Comparison of ENCODE assay signal across 18 cellular contexts in the genomic region with DNA sequence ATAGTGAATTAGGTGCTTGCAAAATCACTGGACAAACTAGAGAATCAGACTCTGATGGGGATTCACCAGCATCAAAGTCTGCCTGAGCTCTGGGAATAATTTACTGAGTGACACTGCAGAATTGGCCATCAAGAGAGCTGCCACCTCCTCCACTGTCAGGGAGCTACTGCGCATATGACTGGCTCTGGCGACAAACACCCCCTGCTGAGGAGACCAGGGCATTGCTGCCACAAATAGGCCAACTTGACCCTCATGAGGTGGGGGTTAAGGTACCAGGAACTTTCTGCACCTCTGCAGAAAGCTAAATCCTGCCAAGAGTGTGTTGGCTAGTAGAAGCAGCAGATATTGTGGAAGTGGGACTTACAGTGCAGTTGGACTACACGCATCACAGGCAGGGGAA.
A peak's percentile ranks its signal among the peaks of the same experiment; 100 is the strongest.
DNase-seq lines count a peak whose midpoint lies in the region; ATAC-seq and TF ChIP-seq lines count a peak whose summit lies in the region.
"Had no signal": no experiment of that assay in that cellular context is flagged by ENCODE, and none has a peak within 500 bp of the region (broad histone marks: within the 10 kb centered on the region; RNA-seq: fewer than 3 reads in every experiment).

No MANE protein-coding gene starts in this region.

- DNase-seq in left ventricle myocardium inferior (no peak), heart left ventricle (no peak), SK-N-MC (ENCODE audit: low read depth, low spot score) (no peak), esophagus muscularis mucosa (ENCODE audit: extremely low spot score) (peak; percentile 81), substantia nigra (lab: John Stamatoyannopoulos, UW) (no peak), NCI-H2171 treated with DMSO at 0.1 percent for 48 hours (lab: John Stamatoyannopoulos, UW) (no peak), NCI-H2029 (lab: John Stamatoyannopoulos, UW) (no peak)
- DNase-seq in stimulated activated CD4-positive, alpha-beta T cell treated with anti-CD3 and anti-CD28 coated beads, Interleukin-1b, Interleukin-23, amount 100 ng/mL, for 48 hours = no peak
- DNase-seq: GDM1, HFFc6, Karpas-422, MM.1S, NCI-H1105, NCI-H1694 treated with DMSO at 0.1 percent for 48 hours, NCI-H69, RPMI8226 had no signal

- no peak for TF ChIP-seq EP300 in esophagus muscularis mucosa (IDR thresholded peaks at IDR 0.05)

- H3K27me3 ChIP-seq in left ventricle myocardium inferior (ENCODE audit: low read depth) = no peaks in the 10 kb centered on the region
- no peaks in the 10 kb centered on the region for H3K27me3 ChIP-seq in heart left ventricle
- no peaks in the 10 kb centered on the region for H3K27me3 ChIP-seq in esophagus muscularis mucosa
- H3K27me3 ChIP-seq: BLaER1 treated with 17β-estradiol and CSF1 and Interleukin-3, amounts not matched to agents 10 nM and 100 nM; SJSA1 had no signal

- H3K4me1 ChIP-seq in left ventricle myocardium inferior = peaks cover 31% of the 10 kb centered on the region
- H3K4me1 ChIP-seq in heart left ventricle = peaks cover 0 to 27% (median 3%) of the 10 kb centered on the region in 12 donors
- peaks cover 4 to 10% (median 5%) of the 10 kb centered on the region in 4 donors for H3K4me1 ChIP-seq in esophagus muscularis mucosa

- H3K27ac ChIP-seq in left ventricle myocardium inferior (replicated peaks) (no peak overlapping the region), heart left ventricle (no peak overlapping the region), SK-N-MC (0 out of 2 replicates have a peak overlapping the region, but pooled peaks have one; percentile 6), esophagus muscularis mucosa (replicated peaks in 1 of 4) (no peak overlapping the region), substantia nigra (ENCODE audit: low read depth, low read length, poor library complexity, severe bottlenecking) (peak overlapping the region; percentile 18)
- H3K27ac ChIP-seq: BLaER1 treated with 17β-estradiol and CSF1 and Interleukin-3, amounts not matched to agents 10 nM and 100 nM; SJSA1 had no signal

- ATAC-seq in heart left ventricle = no peak

- TF ChIP-seq CTCF in left ventricle myocardium inferior (IDR thresholded peaks at IDR 0.05; ENCODE audit: borderline replicate concordance) (peak; percentile 22), heart left ventricle (IDR thresholded peaks at IDR 0.05) (no peak), esophagus muscularis mucosa (IDR thresholded peaks at IDR 0.05) (no peak)

- H3K9me3 ChIP-seq in left ventricle myocardium inferior (replicated peaks) = no peaks in the 10 kb centered on the region
- no peaks in the 10 kb centered on the region for H3K9me3 ChIP-seq in heart left ventricle
- H3K9me3 ChIP-seq in SK-N-MC (ENCODE audit: low read depth, low read length) = no peaks in the 10 kb centered on the region
- no peaks in the 10 kb centered on the region for H3K9me3 ChIP-seq in esophagus muscularis mucosa
- H3K9me3 ChIP-seq: SJSA1 had no signal

- no peak overlapping the region for H3K9ac ChIP-seq in SK-N-MC (ENCODE audit: insufficient read length)
- H3K9ac ChIP-seq: BLaER1 treated with 17β-estradiol and CSF1 and Interleukin-3, amounts not matched to agents 10 nM and 100 nM had no signal

- no peak overlapping the region for H3K4me3 ChIP-seq in left ventricle myocardium inferior
- H3K4me3 ChIP-seq in heart left ventricle = no peak overlapping the region
- H3K4me3 ChIP-seq in SK-N-MC = no peak overlapping the region
- no peak overlapping the region for H3K4me3 ChIP-seq in esophagus muscularis mucosa
- H3K4me3 ChIP-seq: BLaER1 treated with 17β-estradiol and CSF1 and Interleukin-3, amounts not matched to agents 10 nM and 100 nM; SJSA1 had no signal

- 85 to 95% (median 87%) methylated on average over 3 of the region's 3 CpGs for WGBS in heart left ventricle, 4 donors
- WGBS in esophagus muscularis mucosa = 100% methylated on average over 2 of the region's 3 CpGs

- H3K36me3 ChIP-seq in left ventricle myocardium inferior (peaks cover 9% of the 10 kb centered on the region), heart left ventricle (peaks cover 0 to 29% (median 7%) of the 10 kb centered on the region in 9 donors), SK-N-MC (ENCODE audit: insufficient read depth, low read length) (no peaks in the 10 kb centered on the region; the same call in 1 of the 2 replicates), esophagus muscularis mucosa (peaks cover 0 to 31% (median 19%) of the 10 kb centered on the region in 4 donors)
- H3K36me3 ChIP-seq: SJSA1 had no signal

- intact Hi-C loops in left ventricle myocardium inferior (cut with micrococcal nuclease) (no loop called here), heart left ventricle (cut with DNase I) (loop anchor here in 1 of 10 donors (5.0 kb wide), 1 partner anchor 232 kb away; no protein-coding TSS in a partner anchor), esophagus muscularis mucosa (cut with DNase I) (no loop called here)

- no peak for TF ChIP-seq POLR2A in heart left ventricle (IDR thresholded peaks at IDR 0.05)
- no peak for TF ChIP-seq POLR2A in esophagus muscularis mucosa (IDR thresholded peaks at IDR 0.05; ENCODE audit: low read depth)

Comparison
In these comparisons a context has a peak if more than half of its experiments do, and no peak if none do; other contexts are left out.
1. H3K27ac ChIP-seq: peak in SK-N-MC (single experiment) and substantia nigra (single experiment); none in left ventricle myocardium inferior (single experiment), heart left ventricle (0 of 12) and esophagus muscularis mucosa (0 of 4).